Comparison of ENCODE assay signal across 28 cellular contexts in genomic region chr13:96178759-96179158, GRCh38.
"Had no signal": no experiment of that assay in that cellular context is flagged by ENCODE, and none has a peak within 500 bp of the region (broad histone marks: within the 10 kb centered on the region; RNA-seq: fewer than 3 reads in every experiment).

No MANE protein-coding gene starts in this region.

- DNase-seq: colonic mucosa; cortex of kidney; dermis blood vessel endothelial cell; dorsolateral prefrontal cortex; effector CD4-positive, alpha-beta T cell; effector CD8-positive, alpha-beta T cell; effector memory CD4-positive, alpha-beta T cell; effector memory CD8-positive, alpha-beta T cell; erythroblast; esophagus squamous epithelium; foreskin fibroblast; foreskin keratinocyte; foreskin melanocyte; gastrocnemius medialis; glutamatergic neuron; head of caudate nucleus; heart left ventricle; heart right ventricle had no signal

- H2AFZ ChIP-seq: hepatocyte had no signal

- H3K27me3 ChIP-seq: colonic mucosa, dorsolateral prefrontal cortex, esophagus muscularis mucosa, esophagus squamous epithelium, foreskin keratinocyte, gastrocnemius medialis, gastroesophageal sphincter, heart left ventricle, hepatocyte had no signal

- ATAC-seq: effector memory CD8-positive, alpha-beta T cell; esophagus mucosa; foreskin keratinocyte; gastrocnemius medialis; gastroesophageal sphincter; heart left ventricle; heart right ventricle had no signal

- H3K36me3 ChIP-seq: colonic mucosa, esophagus muscularis mucosa, esophagus squamous epithelium, gastrocnemius medialis, gastroesophageal sphincter, heart left ventricle, heart right ventricle had no signal

- H3K9me3 ChIP-seq: colonic mucosa, esophagus muscularis mucosa, esophagus squamous epithelium, gastrocnemius medialis, gastroesophageal sphincter, heart left ventricle, heart right ventricle had no signal

- H3K79me2 ChIP-seq: hepatocyte had no signal

- H3K4me1 ChIP-seq: colonic mucosa, esophagus squamous epithelium, foreskin keratinocyte, gastrocnemius medialis, heart left ventricle, heart right ventricle had no signal

- H3K4me3 ChIP-seq: colonic mucosa, coronary artery, dorsolateral prefrontal cortex, esophagus muscularis mucosa, esophagus squamous epithelium, gastrocnemius medialis, gastroesophageal sphincter, heart left ventricle, heart right ventricle, hepatocyte had no signal

- H3K4me2 ChIP-seq: hepatocyte had no signal

- H3K27ac ChIP-seq: colonic mucosa, coronary artery, dorsolateral prefrontal cortex, epithelial cell of prostate, esophagus muscularis mucosa, esophagus squamous epithelium, foreskin keratinocyte, gastrocnemius medialis, gastroesophageal sphincter, heart left ventricle, heart right ventricle, hepatocyte had no signal

- FAIRE-seq: colon, endometrium, endothelial cell of umbilical vein, frontal cortex had no signal
